ENCODE assay signal across 17 cellular contexts in the genomic region with DNA sequence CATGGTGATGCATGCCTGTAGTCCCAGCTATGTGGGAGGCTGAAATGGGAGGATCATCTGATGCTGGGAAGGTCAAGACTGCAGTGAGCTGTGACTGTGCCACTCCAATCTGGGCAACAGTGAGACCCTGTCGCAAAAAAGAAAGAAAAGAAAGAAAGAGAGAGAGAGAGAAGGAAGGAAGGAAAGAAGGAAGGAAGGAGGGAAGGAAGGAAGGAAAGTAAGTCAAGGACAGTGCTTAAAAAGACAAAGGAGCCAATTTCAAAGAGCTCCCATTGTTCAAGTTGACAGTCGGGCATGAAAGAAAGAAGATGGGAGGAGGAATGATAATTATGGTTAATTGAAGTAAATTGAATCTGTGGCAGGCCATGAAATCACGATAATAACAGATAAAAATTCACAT. TPM values are rescaled to one million over a fixed set of nuclear protein-coding genes. Genes with fewer than 3 reads are reported as not detected.
DNase-seq lines count a peak whose midpoint lies in the region; ATAC-seq and TF ChIP-seq lines count a peak whose summit lies in the region.
"Had no signal": no experiment of that assay in that cellular context is flagged by ENCODE, and none has a peak within 500 bp of the region (broad histone marks: within the 10 kb centered on the region; RNA-seq: fewer than 3 reads in every experiment).

No MANE protein-coding gene starts in this region.

- TF ChIP-seq CTCF in HEK293 (tag by site-specific recombination; IDR thresholded peaks at IDR 0.05): no peak

- H3K27ac Mint-ChIP-seq in activated naive CD4-positive, alpha-beta T cell treated with anti-CD3 and anti-CD28 coated beads, Interleukin-2, amount 50 U/mL, for 24 hours: peak overlapping the region; percentile 91
- peak overlapping the region in 1 of 2 donors; percentile 10 for H3K27ac Mint-ChIP-seq in activated naive CD4-positive, alpha-beta T cell treated with anti-CD3 and anti-CD28 coated beads, Interleukin-2, amount 50 U/mL, for 72 hours
- peak overlapping the region in 6 of 9 donors; percentile 51 to 98 (median 78) for H3K27ac Mint-ChIP-seq in naive thymus-derived CD4-positive, alpha-beta T cell

- intact Hi-C loops in naive thymus-derived CD4-positive, alpha-beta T cell (cut with micrococcal nuclease): no loop called here

- no peak for DNase-seq in activated naive CD4-positive, alpha-beta T cell treated with anti-CD3 and anti-CD28 coated beads, Interleukin-2, amount 50 U/mL, for 72 hours (ENCODE audit: low spot score in 2 of 2)
- DNase-seq in naive thymus-derived CD4-positive, alpha-beta T cell: no peak
- DNase-seq in cortex of kidney (lab: John Stamatoyannopoulos, UW) (no peak), GF-D8 (lab: John Stamatoyannopoulos, UW) (no peak), NCI-H128 (lab: John Stamatoyannopoulos, UW; ENCODE audit: unreplicated experiment) (no peak)
- DNase-seq: Caco-2; CD4-positive, alpha-beta memory T cell; DMS53; GM23248; IMR-90; KG1 had no signal

- ATAC-seq in activated naive CD4-positive, alpha-beta T cell treated with anti-CD3 and anti-CD28 coated beads, Interleukin-2, amount 50 U/mL, for 72 hours: no peak
- no peak for ATAC-seq in naive thymus-derived CD4-positive, alpha-beta T cell

- POLR2A ChIA-PET in HEK293 (lab: Yijun Ruan, JAX): no interaction called here
- POLR2A ChIA-PET in naive thymus-derived CD4-positive, alpha-beta T cell (lab: Charles Lee): interaction anchor here (0.9 to 2.3 kb wide), 5 partner anchors 9 to 207 kb away, joined by 3 to 9 read pairs (median 4); no protein-coding TSS in a partner anchor

- H3K4me3 ChIP-seq in HEK293 (ENCODE audit: low read depth, low read length): no peak overlapping the region
- no peak overlapping the region for H3K4me3 ChIP-seq in naive thymus-derived CD4-positive, alpha-beta T cell (ENCODE audit: low read length)
- H3K4me3 ChIP-seq: GM23248 had no signal

- H3K4me1 Mint-ChIP-seq in activated naive CD4-positive, alpha-beta T cell treated with anti-CD3 and anti-CD28 coated beads, Interleukin-2, amount 50 U/mL, for 24 hours: peaks cover 40% of the 10 kb centered on the region
- peaks cover 16 to 54% (median 42%) of the 10 kb centered on the region in 7 donors for H3K4me1 Mint-ChIP-seq in naive thymus-derived CD4-positive, alpha-beta T cell

- H3K9me3 ChIP-seq in HEK293 (ENCODE audit: control insufficient read depth, insufficient read depth, low read depth, low read length): no peaks in the 10 kb centered on the region
- H3K9me3 ChIP-seq in naive thymus-derived CD4-positive, alpha-beta T cell (ENCODE audit: control insufficient read depth in 2 of 3, low read length in 3 of 3): no peaks in the 10 kb centered on the region
- H3K9me3 ChIP-seq: Caco-2 had no signal

- H3K4me1 ChIP-seq in HEK293 (ENCODE audit: control insufficient read depth, insufficient read depth, low read length): no peaks in the 10 kb centered on the region
- peaks cover 28 to 39% of the 10 kb centered on the region in 2 donors for H3K4me1 ChIP-seq in naive thymus-derived CD4-positive, alpha-beta T cell (ENCODE audit: control insufficient read depth in 2 of 2, insufficient read depth in 2 of 2, low read length in 2 of 2)

- no peak overlapping the region for H3K27ac ChIP-seq in HEK293 (ENCODE audit: extremely low read depth, low read depth, low read length)
- no peak overlapping the region for H3K27ac ChIP-seq in naive thymus-derived CD4-positive, alpha-beta T cell (ENCODE audit: low read depth, low read length)
- H3K27ac ChIP-seq: 22Rv1, GM23248 had no signal

- no peaks in the 10 kb centered on the region for H3K27me3 Mint-ChIP-seq in activated naive CD4-positive, alpha-beta T cell treated with anti-CD3 and anti-CD28 coated beads, Interleukin-2, amount 50 U/mL, for 24 hours
- H3K27me3 Mint-ChIP-seq in naive thymus-derived CD4-positive, alpha-beta T cell: peaks cover 0 to 16% (median 0%) of the 10 kb centered on the region in 5 donors
- H3K27me3 Mint-ChIP-seq: CD4-positive, alpha-beta memory T cell had no signal

- CTCF ChIA-PET in HEK293 (lab: Yijun Ruan, JAX): interaction anchor here (0.5 to 5.3 kb wide), 10 partner anchors 9 to 563 kb away, joined by 3 to 29 read pairs (median 3); no protein-coding TSS in a partner anchor
- CTCF ChIA-PET in naive thymus-derived CD4-positive, alpha-beta T cell (lab: Charles Lee): interaction anchor here (0.6 to 3.5 kb wide), 6 partner anchors 9 to 745 kb away, joined by 3 to 21 read pairs (median 8); a partner anchor contains a TSS

- no peaks in the 10 kb centered on the region for H3K36me3 Mint-ChIP-seq in activated naive CD4-positive, alpha-beta T cell treated with anti-CD3 and anti-CD28 coated beads, Interleukin-2, amount 50 U/mL, for 24 hours
- no peaks in the 10 kb centered on the region for H3K36me3 Mint-ChIP-seq in activated naive CD4-positive, alpha-beta T cell treated with anti-CD3 and anti-CD28 coated beads, Interleukin-2, amount 50 U/mL, for 72 hours
- H3K36me3 Mint-ChIP-seq in naive thymus-derived CD4-positive, alpha-beta T cell: peaks cover 0 to 1% (median 0%) of the 10 kb centered on the region in 5 donors
- H3K36me3 Mint-ChIP-seq: CD4-positive, alpha-beta memory T cell had no signal

- no peak overlapping the region for H3K4me3 Mint-ChIP-seq in activated naive CD4-positive, alpha-beta T cell treated with anti-CD3 and anti-CD28 coated beads, Interleukin-2, amount 50 U/mL, for 24 hours
- H3K4me3 Mint-ChIP-seq in naive thymus-derived CD4-positive, alpha-beta T cell: peak overlapping the region in 6 of 10 donors; percentile 21 to 64 (median 55)

- no peaks in the 10 kb centered on the region for H3K36me3 ChIP-seq in HEK293 (ENCODE audit: control insufficient read depth in 2 of 2, insufficient read depth in 1 of 2, low read length in 2 of 2)
- no peaks in the 10 kb centered on the region for H3K36me3 ChIP-seq in naive thymus-derived CD4-positive, alpha-beta T cell (ENCODE audit: control insufficient read depth in 2 of 3, insufficient read depth in 3 of 3, low read length in 3 of 3)

- no peaks in the 10 kb centered on the region for H3K9me3 Mint-ChIP-seq in activated naive CD4-positive, alpha-beta T cell treated with anti-CD3 and anti-CD28 coated beads, Interleukin-2, amount 50 U/mL, for 24 hours
- no peaks in the 10 kb centered on the region for H3K9me3 Mint-ChIP-seq in activated naive CD4-positive, alpha-beta T cell treated with anti-CD3 and anti-CD28 coated beads, Interleukin-2, amount 50 U/mL, for 72 hours
- peaks cover 0 to 3% (median 0%) of the 10 kb centered on the region in 11 donors for H3K9me3 Mint-ChIP-seq in naive thymus-derived CD4-positive, alpha-beta T cell
- H3K9me3 Mint-ChIP-seq: CD4-positive, alpha-beta memory T cell had no signal

- H3K27me3 ChIP-seq in naive thymus-derived CD4-positive, alpha-beta T cell (ENCODE audit: control insufficient read depth in 2 of 2, insufficient read depth in 2 of 2, low read length in 2 of 2): no peaks in the 10 kb centered on the region

TF ChIP-seq in HEK293, 187 proteins besides CTCF, POLR2A, EP300 and RAD21:
- no peak for TF ChIP-seq ZSCAN23 (tag by site-specific recombination; IDR thresholded peaks at IDR 0.05)
- no peak for TF ChIP-seq ZNF23 (tag by site-specific recombination; IDR thresholded peaks at IDR 0.05; ENCODE audit: borderline replicate concordance)
- TF ChIP-seq, protein P1, sequence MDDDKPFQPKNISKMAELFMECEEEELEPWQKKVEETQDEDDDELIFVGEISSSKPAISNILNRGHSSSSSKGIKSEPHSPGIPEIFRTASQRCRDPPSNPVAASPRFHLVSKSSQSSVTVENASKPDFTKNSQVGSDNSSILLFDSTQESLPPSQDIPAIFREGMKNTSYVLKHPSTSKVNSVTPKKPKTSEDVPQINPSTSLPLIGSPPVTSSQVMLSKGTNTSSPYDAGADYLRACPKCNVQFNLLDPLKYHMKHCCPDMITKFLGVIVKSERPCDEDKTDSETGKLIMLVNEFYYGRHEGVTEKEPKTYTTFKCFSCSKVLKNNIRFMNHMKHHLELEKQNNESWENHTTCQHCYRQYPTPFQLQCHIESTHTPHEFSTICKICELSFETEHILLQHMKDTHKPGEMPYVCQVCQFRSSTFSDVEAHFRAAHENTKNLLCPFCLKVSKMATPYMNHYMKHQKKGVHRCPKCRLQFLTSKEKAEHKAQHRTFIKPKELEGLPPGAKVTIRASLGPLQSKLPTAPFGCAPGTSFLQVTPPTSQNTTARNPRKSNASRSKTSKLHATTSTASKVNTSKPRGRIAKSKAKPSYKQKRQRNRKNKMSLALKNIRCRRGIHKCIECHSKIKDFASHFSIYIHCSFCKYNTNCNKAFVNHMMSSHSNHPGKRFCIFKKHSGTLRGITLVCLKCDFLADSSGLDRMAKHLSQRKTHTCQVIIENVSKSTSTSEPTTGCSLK (tag by site-specific recombination; IDR thresholded peaks at IDR 0.05): no peak
- no peak for TF ChIP-seq ZNF19 (tag by site-specific recombination; IDR thresholded peaks at IDR 0.05; ENCODE audit: low read depth)
- TF ChIP-seq, protein P2, sequence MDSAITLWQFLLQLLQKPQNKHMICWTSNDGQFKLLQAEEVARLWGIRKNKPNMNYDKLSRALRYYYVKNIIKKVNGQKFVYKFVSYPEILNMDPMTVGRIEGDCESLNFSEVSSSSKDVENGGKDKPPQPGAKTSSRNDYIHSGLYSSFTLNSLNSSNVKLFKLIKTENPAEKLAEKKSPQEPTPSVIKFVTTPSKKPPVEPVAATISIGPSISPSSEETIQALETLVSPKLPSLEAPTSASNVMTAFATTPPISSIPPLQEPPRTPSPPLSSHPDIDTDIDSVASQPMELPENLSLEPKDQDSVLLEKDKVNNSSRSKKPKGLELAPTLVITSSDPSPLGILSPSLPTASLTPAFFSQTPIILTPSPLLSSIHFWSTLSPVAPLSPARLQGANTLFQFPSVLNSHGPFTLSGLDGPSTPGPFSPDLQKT (IDR thresholded peaks at IDR 0.05; ENCODE audit: borderline replicate concordance, low read depth, low read length): no peak
- TF ChIP-seq ZNF366 (tag by site-specific recombination; conservative IDR thresholded peaks at IDR 0.05): peak; percentile 76

RNA-seq across cellular contexts. Expression of a gene that starts 16.2 kb away (rescaled TPM):
- not detected for total RNA-seq in activated naive CD4-positive, alpha-beta T cell treated with anti-CD3 and anti-CD28 coated beads, Interleukin-2, amount 50 U/mL, for 72 hours
- not detected for total RNA-seq in naive thymus-derived CD4-positive, alpha-beta T cell
- polyA plus RNA-seq in naive thymus-derived CD4-positive, alpha-beta T cell: not detected
- total RNA-seq: A673; Caco-2; CD4-positive, alpha-beta memory T cell; GM23248; IMR-90 had no signal
- polyA plus RNA-seq: BJ; CD4-positive, alpha-beta memory T cell; GM23248; IMR-90 had no signal

RNA-seq across cellular contexts. Expression of a gene that starts 18.4 kb away (rescaled TPM):
- 1 to 10 TPM in 1 of 2 donors, under 1 TPM in 1; 0.41 to 3.2 TPM for total RNA-seq in activated naive CD4-positive, alpha-beta T cell treated with anti-CD3 and anti-CD28 coated beads, Interleukin-2, amount 50 U/mL, for 72 hours
- total RNA-seq in naive thymus-derived CD4-positive, alpha-beta T cell: not detected
- polyA plus RNA-seq in naive thymus-derived CD4-positive, alpha-beta T cell: not detected
- total RNA-seq: A673; CD4-positive, alpha-beta memory T cell had no signal

RNA-seq across cellular contexts. Expression of a gene that starts 24.0 kb away (rescaled TPM):
- total RNA-seq in activated naive CD4-positive, alpha-beta T cell treated with anti-CD3 and anti-CD28 coated beads, Interleukin-2, amount 50 U/mL, for 72 hours: not detected
- not detected for total RNA-seq in naive thymus-derived CD4-positive, alpha-beta T cell
- not detected for polyA plus RNA-seq in naive thymus-derived CD4-positive, alpha-beta T cell
- total RNA-seq: A673; Caco-2; CD4-positive, alpha-beta memory T cell; GM23248; IMR-90 had no signal
- polyA plus RNA-seq: BJ; CD4-positive, alpha-beta memory T cell; GM23248; IMR-90 had no signal

RNA-seq across cellular contexts. Expression of a gene that starts 42.7 kb away (rescaled TPM):
- not detected for total RNA-seq in activated naive CD4-positive, alpha-beta T cell treated with anti-CD3 and anti-CD28 coated beads, Interleukin-2, amount 50 U/mL, for 72 hours
- total RNA-seq in naive thymus-derived CD4-positive, alpha-beta T cell: not detected
- polyA plus RNA-seq in naive thymus-derived CD4-positive, alpha-beta T cell: not detected
- total RNA-seq: A673; Caco-2; CD4-positive, alpha-beta memory T cell; GM23248; HT-29; IMR-90 had no signal
- polyA plus RNA-seq: BJ; CD4-positive, alpha-beta memory T cell; GM23248; IMR-90 had no signal
